In genomic region chr11:100630898-100631297, GRCh38 we compare ENCODE assay signal across 28 cellular contexts. TPM values are rescaled to one million over a fixed set of nuclear protein-coding genes. Genes with fewer than 3 reads are reported as not detected.
A peak's percentile ranks its signal among the peaks of the same experiment; 100 is the strongest.
DNase-seq lines count a peak whose midpoint lies in the region; ATAC-seq, FAIRE-seq and TF ChIP-seq lines count a peak whose summit lies in the region.
"Had no signal": no experiment of that assay in that cellular context is flagged by ENCODE, and none has a peak within 500 bp of the region (broad histone marks: within the 10 kb centered on the region; RNA-seq: fewer than 3 reads in every experiment).

No MANE protein-coding gene starts in this region.

- H3K9me3 ChIP-seq in psoas muscle, result no peaks in the 10 kb centered on the region
- H3K9me3 ChIP-seq: esophagus squamous epithelium, left lung had no signal

- peak overlapping the region; percentile 19 for H3K27ac ChIP-seq in psoas muscle
- H3K27ac ChIP-seq: esophagus squamous epithelium, hepatocyte, left lung had no signal

- H3K36me3 ChIP-seq in bronchial epithelial cell (ENCODE audit: control insufficient read depth, insufficient read depth, low read length), result no peaks in the 10 kb centered on the region
- no peaks in the 10 kb centered on the region for H3K36me3 ChIP-seq in psoas muscle (ENCODE audit: insufficient read depth in 1 of 2, low read depth in 1 of 2)
- H3K36me3 ChIP-seq: esophagus squamous epithelium, left lung had no signal

- peak; percentile 51 for ATAC-seq in left colon
- peak in 3 of 4 donors; percentile 50 to 79 (median 67) for ATAC-seq in psoas muscle
- ATAC-seq in HG03457 (IDR thresholded peaks at IDR 0.05; ENCODE audit: unreplicated experiment), result no peak
- ATAC-seq in GM21576 (IDR thresholded peaks at IDR 0.05; ENCODE audit: unreplicated experiment), result no peak
- ATAC-seq: activated CD4-positive, CD25-positive, alpha-beta regulatory T cell treated with anti-CD3 and anti-CD28 coated beads, Interleukin-2, amount 50 U/mL, for 24 hours; left lung; naive thymus-derived CD8-positive, alpha-beta T cell; stimulated activated naive B cell treated with anti-CD40 and anti-IgM and Interleukin-4, amounts not matched to agents 10 μg/mL and 1 μg/mL and 100 μg/mL, for 72 hours; T-helper 17 cell had no signal

- H3K27ac Mint-ChIP-seq in T-helper 2 cell treated with Interferon-gamma antibody and Interleukin-4, amounts not matched to agents 5 μg/mL and 100 μg/mL, for 36 hours, result no peak overlapping the region
- H3K27ac Mint-ChIP-seq: dendritic cell treated with granulocyte-macrophage colony-stimulating factor and Interleukin-4, amounts not matched to agents 40 ng/mL and 50 ng/mL, for 4 days; naive thymus-derived CD8-positive, alpha-beta T cell; stimulated activated naive B cell treated with anti-CD40 and anti-IgM and Interleukin-4, amounts not matched to agents 10 μg/mL and 1 μg/mL and 100 μg/mL, for 72 hours; T-helper 17 cell had no signal

- TF ChIP-seq CTCF in bronchial epithelial cell (IDR thresholded peaks at IDR 0.05; ENCODE audit: insufficient read depth, low read length, severe bottlenecking) (no peak), psoas muscle (IDR thresholded peaks at IDR 0.05) (no peak)

- peaks cover 10% of the 10 kb centered on the region for H3K4me1 ChIP-seq in psoas muscle
- H3K4me1 ChIP-seq: left lung had no signal

- DNase-seq in Daoy (ENCODE audit: low read depth) (peak; percentile 6), bronchial epithelial cell (ENCODE audit: low read depth) (peak; percentile 7), left colon (peak; percentile 9 to 26), psoas muscle (no peak), NCI-H1930 (lab: John Stamatoyannopoulos, UW) (no peak)
- DNase-seq in T-helper 2 cell treated with Interferon-gamma antibody and Interleukin-4, amounts not matched to agents 5 μg/mL and 100 μg/mL, for 36 hours (ENCODE audit: low spot score), result no peak
- DNase-seq: activated CD4-positive, alpha-beta T cell treated with anti-CD3 and anti-CD28 coated beads, Interleukin-2, amount 50 U/mL, for 4 hours; activated T-cell treated with anti-CD3 and anti-CD28 coated beads, Interleukin-2, amount 50 U/mL, for 48 hours; esophagus squamous epithelium; GF-D8; H7; left lung; midbrain; naive thymus-derived CD8-positive, alpha-beta T cell; NCI-H1436 treated with DMSO at 0.1 percent for 48 hours; NCI-H345; occipital lobe; Right ventricle myocardium superior; stimulated activated naive B cell treated with anti-CD40 and anti-IgM and Interleukin-4, amounts not matched to agents 10 μg/mL and 1 μg/mL and 100 μg/mL, for 72 hours; T-helper 17 cell had no signal

- intact Hi-C loops in left colon (cut with DNase I, micrococcal nuclease), result no loop called here
- intact Hi-C loops in psoas muscle (cut with DNase I), result no loop called here

- no peaks in the 10 kb centered on the region for H3K27me3 Mint-ChIP-seq in T-helper 2 cell treated with Interferon-gamma antibody and Interleukin-4, amounts not matched to agents 5 μg/mL and 100 μg/mL, for 36 hours (ENCODE audit: low read depth)
- H3K27me3 Mint-ChIP-seq: central memory CD8-positive, alpha-beta T cell; dendritic cell treated with granulocyte-macrophage colony-stimulating factor and Interleukin-4, amounts not matched to agents 40 ng/mL and 50 ng/mL, for 4 days; T-helper 17 cell had no signal

- WGBS in psoas muscle, 3 donors, result 57 to 74% (median 64%) methylated on average over 2 of the region's 2 CpGs

- H3K27me3 ChIP-seq in bronchial epithelial cell (ENCODE audit: control insufficient read depth, insufficient read depth, low read length), result no peaks in the 10 kb centered on the region
- no peaks in the 10 kb centered on the region for H3K27me3 ChIP-seq in psoas muscle (ENCODE audit: insufficient read depth in 3 of 3, low read length in 2 of 3)
- H3K27me3 ChIP-seq: esophagus squamous epithelium, hepatocyte, left lung had no signal

- H3K4me3 ChIP-seq in bronchial epithelial cell (ENCODE audit: low read depth, low read length) (no peak overlapping the region), psoas muscle (no peak overlapping the region)
- H3K4me3 ChIP-seq: esophagus squamous epithelium, hepatocyte, left lung had no signal

- H3K9me3 Mint-ChIP-seq in T-helper 2 cell treated with Interferon-gamma antibody and Interleukin-4, amounts not matched to agents 5 μg/mL and 100 μg/mL, for 36 hours, result peaks cover 5% of the 10 kb centered on the region
- H3K9me3 Mint-ChIP-seq: dendritic cell treated with granulocyte-macrophage colony-stimulating factor and Interleukin-4, amounts not matched to agents 40 ng/mL and 50 ng/mL, for 4 days had no signal

- no peak overlapping the region for H3K4me3 Mint-ChIP-seq in T-helper 2 cell treated with Interferon-gamma antibody and Interleukin-4, amounts not matched to agents 5 μg/mL and 100 μg/mL, for 36 hours
- H3K4me3 Mint-ChIP-seq: central memory CD8-positive, alpha-beta T cell; dendritic cell treated with granulocyte-macrophage colony-stimulating factor and Interleukin-4, amounts not matched to agents 40 ng/mL and 50 ng/mL, for 4 days; naive thymus-derived CD8-positive, alpha-beta T cell; stimulated activated naive B cell treated with anti-CD40 and anti-IgM and Interleukin-4, amounts not matched to agents 10 μg/mL and 1 μg/mL and 100 μg/mL, for 72 hours; T-helper 17 cell had no signal

- no peak for FAIRE-seq in bronchial epithelial cell (lab: Jason Lieb, UNC)
- FAIRE-seq: frontal cortex, GM19239 had no signal

- no peaks in the 10 kb centered on the region for H3K4me1 Mint-ChIP-seq in T-helper 2 cell treated with Interferon-gamma antibody and Interleukin-4, amounts not matched to agents 5 μg/mL and 100 μg/mL, for 36 hours (ENCODE audit: low read depth)
- H3K4me1 Mint-ChIP-seq: central memory CD8-positive, alpha-beta T cell; naive thymus-derived CD8-positive, alpha-beta T cell; T-helper 17 cell had no signal

- H3K36me3 Mint-ChIP-seq in T-helper 2 cell treated with Interferon-gamma antibody and Interleukin-4, amounts not matched to agents 5 μg/mL and 100 μg/mL, for 36 hours (ENCODE audit: low read depth), result no peaks in the 10 kb centered on the region
- H3K36me3 Mint-ChIP-seq: naive thymus-derived CD8-positive, alpha-beta T cell had no signal

RNA-seq across cellular contexts. Expression of gene ARHGAP42, which starts 56.2 kb away (rescaled TPM):
- total RNA-seq in Daoy (2014; rRNA removed; shearing (Covaris generic)), result 6.7 and 6.9 TPM in 2 replicates
- total RNA-seq in bronchial epithelial cell, result 4.5 and 5.3 TPM in 2 replicates
- total RNA-seq in left colon, result 10 to 100 TPM; 29.0 to 44.8 TPM
- 10 to 100 TPM in 3 of 4 donors, 1 to 10 TPM in 1; 4.8 to 12.3 (median 11.5) TPM for total RNA-seq in psoas muscle
- polyA plus RNA-seq in psoas muscle, result 1 to 10 TPM; 3.8 to 7.2 (median 4.2) TPM

Comparison
In these comparisons a context has a peak if more than half of its experiments do, and no peak if none do; other contexts are left out.
1. DNase-seq: peak in Daoy (single experiment), bronchial epithelial cell (single experiment) and left colon (2 of 2); none in psoas muscle (0 of 2), T-helper 2 cell treated with Interferon-gamma antibody and Interleukin-4, amounts not matched to agents 5 μg/mL and 100 μg/mL, for 36 hours (single experiment) and NCI-H1930 (0 of 2).
2. ATAC-seq: peak in left colon (single experiment) and psoas muscle (3 of 4); none in HG03457 (single experiment) and GM21576 (single experiment).